In genomic region chr5:99045864-99046263, GRCh38 we compare ENCODE assay signal across 16 cellular contexts.
DNase-seq lines count a peak whose midpoint lies in the region; ATAC-seq lines count a peak whose summit lies in the region.
"Had no signal": no experiment of that assay in that cellular context is flagged by ENCODE, and none has a peak within 500 bp of the region (broad histone marks: within the 10 kb centered on the region; RNA-seq: fewer than 3 reads in every experiment).

No MANE protein-coding gene starts in this region.

- H3K4me1 ChIP-seq in CD4-positive, CD25-positive, alpha-beta regulatory T cell (ENCODE audit: control insufficient read depth, insufficient read depth, low read length, poor library complexity, severe bottlenecking), result peaks cover 9% of the 10 kb centered on the region
- no peaks in the 10 kb centered on the region for H3K4me1 ChIP-seq in mesenchymal stem cell (ENCODE audit: control insufficient read depth, insufficient read depth, low read depth, low read length)

- H2BK120ac ChIP-seq in mesenchymal stem cell (ENCODE audit: low read depth, low read length), result no peak overlapping the region

- no peak overlapping the region for H2BK5ac ChIP-seq in mesenchymal stem cell (ENCODE audit: low read depth, low read length, poor library complexity, severe bottlenecking)

- no peak overlapping the region for H3K4me2 ChIP-seq in mesenchymal stem cell (ENCODE audit: low read length, poor library complexity, severe bottlenecking)
- H3K4me2 ChIP-seq: GM23338 had no signal

- no peak overlapping the region for H2AFZ ChIP-seq in mesenchymal stem cell (ENCODE audit: low read depth, low read length)
- H2AFZ ChIP-seq: GM23338 had no signal

- no peak overlapping the region for H3K18ac ChIP-seq in mesenchymal stem cell (ENCODE audit: low read depth in 1 of 2, low read length in 2 of 2)

- no peak overlapping the region for H2AK5ac ChIP-seq in mesenchymal stem cell (ENCODE audit: low read length, severe bottlenecking)

- no peak overlapping the region for H3K23ac ChIP-seq in mesenchymal stem cell (ENCODE audit: low read length in 2 of 2)

- peaks cover 8% of the 10 kb centered on the region for H3K36me3 Mint-ChIP-seq in CD4-positive, CD25-positive, alpha-beta regulatory T cell
- H3K36me3 Mint-ChIP-seq in T-helper 17 cell (ENCODE audit: low read depth) (peaks cover 3% of the 10 kb centered on the region), immature natural killer cell (peaks cover 12 to 17% (median 15%) of the 10 kb centered on the region in 3 donors)

- 0% methylated on average over 4 of the region's 4 CpGs for WGBS in mesenchymal stem cell

- H2BK15ac ChIP-seq in mesenchymal stem cell (ENCODE audit: low read depth, poor library complexity, severe bottlenecking), result no peak overlapping the region

- H3K36me3 ChIP-seq in CD4-positive, CD25-positive, alpha-beta regulatory T cell (ENCODE audit: control insufficient read depth, insufficient read depth, low read length), result no peaks in the 10 kb centered on the region
- H3K36me3 ChIP-seq in mesenchymal stem cell (ENCODE audit: control insufficient read depth in 1 of 2, insufficient read depth in 2 of 2, low read depth in 1 of 2, low read length in 2 of 2), result no peaks in the 10 kb centered on the region

- peaks cover 0 to 5% of the 10 kb centered on the region in 2 experiments for H3K9me3 ChIP-seq in CD4-positive, CD25-positive, alpha-beta regulatory T cell (ENCODE audit: control insufficient read depth in 2 of 2, low read length in 2 of 2)
- no peaks in the 10 kb centered on the region for H3K9me3 ChIP-seq in T-helper 17 cell (ENCODE audit: control insufficient read depth, low read length, poor library complexity, severe bottlenecking)
- no peaks in the 10 kb centered on the region for H3K9me3 ChIP-seq in mesenchymal stem cell (ENCODE audit: control insufficient read depth, low read length)

- H4K91ac ChIP-seq in mesenchymal stem cell (ENCODE audit: low read length), result no peak overlapping the region

- no peaks in the 10 kb centered on the region for H3K79me1 ChIP-seq in mesenchymal stem cell (replicated peaks; ENCODE audit: low read length, poor library complexity, severe bottlenecking)

- H3K9me3 Mint-ChIP-seq in CD4-positive, CD25-positive, alpha-beta regulatory T cell, result peaks cover 0 to 21% (median 12%) of the 10 kb centered on the region in 7 donors
- H3K9me3 Mint-ChIP-seq in immature natural killer cell, result peaks cover 18 to 24% (median 21%) of the 10 kb centered on the region in 6 donors
- H3K9me3 Mint-ChIP-seq: GM23338 had no signal

- H3K4ac ChIP-seq in mesenchymal stem cell (ENCODE audit: low read depth in 1 of 2, low read length in 2 of 2), result no peak overlapping the region

- H3K14ac ChIP-seq in mesenchymal stem cell (ENCODE audit: low read length in 2 of 2), result no peak overlapping the region

- ATAC-seq in CD4-positive, CD25-positive, alpha-beta regulatory T cell (ENCODE audit: low read depth in 2 of 2), result peak; percentile 53 to 60
- peak; percentile 51 for ATAC-seq in T-helper 17 cell
- ATAC-seq in left cardiac atrium, result no peak
- ATAC-seq: GM23338, Right ventricle myocardium inferior had no signal

- H3K4me3 ChIP-seq in CD4-positive, CD25-positive, alpha-beta regulatory T cell (ENCODE audit: low read depth, low read length), result peak overlapping the region; percentile 71
- no peak overlapping the region for H3K4me3 ChIP-seq in mesenchymal stem cell (ENCODE audit: insufficient read depth in 1 of 2, low read depth in 1 of 2, low read length in 2 of 2)
- H3K4me3 ChIP-seq: GM23338 had no signal

- H3K9ac ChIP-seq in mesenchymal stem cell (ENCODE audit: low read length), result no peak overlapping the region

- H2BK12ac ChIP-seq in mesenchymal stem cell (ENCODE audit: low read length in 2 of 2), result no peak overlapping the region

- no peaks in the 10 kb centered on the region for H3K27me3 ChIP-seq in CD4-positive, CD25-positive, alpha-beta regulatory T cell (ENCODE audit: control insufficient read depth, insufficient read depth, low read length)
- H3K27me3 ChIP-seq in mesenchymal stem cell (ENCODE audit: control insufficient read depth in 1 of 2, insufficient read depth in 1 of 2, low read length in 2 of 2), result no peaks in the 10 kb centered on the region

- H3K27me3 Mint-ChIP-seq in CD4-positive, CD25-positive, alpha-beta regulatory T cell, result peaks cover 10% of the 10 kb centered on the region
- H3K27me3 Mint-ChIP-seq in T-helper 17 cell (no peaks in the 10 kb centered on the region), immature natural killer cell (ENCODE audit: low read depth in 3 of 3) (peaks cover 0 to 4% (median 0%) of the 10 kb centered on the region in 3 donors)
- H3K27me3 Mint-ChIP-seq: CD4-positive, alpha-beta memory T cell had no signal

- intact Hi-C loops in left cardiac atrium (cut with DNase I), result no loop called here

- peaks cover 10 to 18% (median 14%) of the 10 kb centered on the region in 4 donors for H3K4me1 Mint-ChIP-seq in CD4-positive, CD25-positive, alpha-beta regulatory T cell
- H3K4me1 Mint-ChIP-seq in T-helper 17 cell (peaks cover 5% of the 10 kb centered on the region), immature natural killer cell (peaks cover 3 to 12% of the 10 kb centered on the region in 2 donors)
- H3K4me1 Mint-ChIP-seq: GM23338 had no signal

- DNase-seq in CD4-positive, CD25-positive, alpha-beta regulatory T cell, result peak in 1 of 3 donors; percentile 22
- no peak for DNase-seq in T-helper 17 cell
- DNase-seq in immature natural killer cell, result no peak
- DNase-seq in mesenchymal stem cell, result peak; percentile 45
- DNase-seq in kidney tubule cell (ENCODE audit: low spot score), result no peak
- no peak for DNase-seq in left cardiac atrium
- DNase-seq in AML-193 (lab: John Stamatoyannopoulos, UW), result no peak
- DNase-seq: CD4-positive, alpha-beta memory T cell; HCEC 1CT; Kasumi-1; MM.1S; NCI-H1092 treated with DMSO at 0.1 percent for 48 hours; NCI-H2081 treated with DMSO at 0.1 percent for 48 hours; NCI-H446 treated with DMSO at 0.1 percent for 48 hours had no signal

- peak overlapping the region in 2 of 4 donors; percentile 26 to 53 for H3K4me3 Mint-ChIP-seq in CD4-positive, CD25-positive, alpha-beta regulatory T cell
- H3K4me3 Mint-ChIP-seq in T-helper 17 cell (no peak overlapping the region), immature natural killer cell (peak overlapping the region in 3 of 5 donors; percentile 29 to 51 (median 38))
- H3K4me3 Mint-ChIP-seq: GM23338 had no signal

- H4K8ac ChIP-seq in mesenchymal stem cell (ENCODE audit: low read length), result no peak overlapping the region

- H3K27ac Mint-ChIP-seq in CD4-positive, CD25-positive, alpha-beta regulatory T cell, result peak overlapping the region; percentile 52 to 78 (median 69)
- H3K27ac Mint-ChIP-seq in T-helper 17 cell, result peak overlapping the region; percentile 69
- H3K27ac Mint-ChIP-seq in immature natural killer cell, result peak overlapping the region in 5 of 6 donors; percentile 9 to 77 (median 13)
- H3K27ac Mint-ChIP-seq: GM23338 had no signal

- peak overlapping the region; percentile 57 for H3K27ac ChIP-seq in CD4-positive, CD25-positive, alpha-beta regulatory T cell (ENCODE audit: insufficient read depth, low read length, poor library complexity, severe bottlenecking)
- H3K27ac ChIP-seq in mesenchymal stem cell (ENCODE audit: low read length, poor library complexity, severe bottlenecking), result no peak overlapping the region

Comparison
In these comparisons a context has a peak if more than half of its experiments do, and no peak if none do; other contexts are left out.
1. ATAC-seq: peak in CD4-positive, CD25-positive, alpha-beta regulatory T cell (2 of 2) and T-helper 17 cell (single experiment); none in left cardiac atrium (0 of 2).
2. H3K27ac Mint-ChIP-seq: peak in every context shown above with its lines; median percentile 69 in CD4-positive, CD25-positive, alpha-beta regulatory T cell; 69 in T-helper 17 cell; 13 in immature natural killer cell.